22 cellular contexts compared by ENCODE assay signal in genomic region chr18:36851202-36851590, GRCh38. TPM values are rescaled to one million over a fixed set of nuclear protein-coding genes. Genes with fewer than 3 reads are reported as not detected.
A peak's percentile ranks its signal among the peaks of the same experiment; 100 is the strongest.
DNase-seq lines count a peak whose midpoint lies in the region; ATAC-seq, FAIRE-seq and TF ChIP-seq lines count a peak whose summit lies in the region.
"Had no signal": no experiment of that assay in that cellular context is flagged by ENCODE, and none has a peak within 500 bp of the region (broad histone marks: within the 10 kb centered on the region; RNA-seq: fewer than 3 reads in every experiment).

No MANE protein-coding gene starts in this region.

- intact Hi-C loops in endothelial cell of umbilical vein (cut with micrococcal nuclease): no loop called here

- H3K27me3 Mint-ChIP-seq in natural killer cell treated with Interleukin-12 subunit alpha and Interleukin-12 subunit beta and Interleukin-15 and Interleukin-18, amount 100 ng/mL, for 72 hours: no peaks in the 10 kb centered on the region
- H3K27me3 Mint-ChIP-seq: CD4-positive, alpha-beta memory T cell had no signal

- TF ChIP-seq POLR2A in endothelial cell of umbilical vein (IDR thresholded peaks at IDR 0.05; ENCODE audit: low read depth, low read length): no peak

- no peak overlapping the region for H3K4me2 ChIP-seq in endothelial cell of umbilical vein (ENCODE audit: insufficient read depth, low read length)
- H3K4me2 ChIP-seq: BLaER1 treated with 17β-estradiol and CSF1 and Interleukin-3, amounts not matched to agents 10 nM and 100 nM had no signal

- no peaks in the 10 kb centered on the region for H3K79me2 ChIP-seq in endothelial cell of umbilical vein (ENCODE audit: control insufficient read depth, insufficient read depth, low read length)

- H3K27ac Mint-ChIP-seq in natural killer cell treated with Interleukin-12 subunit alpha and Interleukin-12 subunit beta and Interleukin-15 and Interleukin-18, amount 100 ng/mL, for 72 hours: no peak overlapping the region
- H3K27ac Mint-ChIP-seq: CD4-positive, alpha-beta memory T cell had no signal

- H3K4me1 Mint-ChIP-seq in natural killer cell treated with Interleukin-12 subunit alpha and Interleukin-12 subunit beta and Interleukin-15 and Interleukin-18, amount 100 ng/mL, for 72 hours (ENCODE audit: low read depth in 2 of 2): peaks cover 3 to 6% of the 10 kb centered on the region in 2 donors

- dilution Hi-C loops in endothelial cell of umbilical vein (cut with MboI; ENCODE audit: extremely low pct_ligation_motif_present, low sequenced_read_pairs): no loop called here

- no peaks in the 10 kb centered on the region for H3K36me3 ChIP-seq in endothelial cell of umbilical vein (ENCODE audit: control insufficient read depth in 2 of 2, extremely low read depth in 1 of 2, insufficient read depth in 2 of 2, low read length in 2 of 2)
- H3K36me3 ChIP-seq: Peyer's patch, SJCRH30 had no signal

- FAIRE-seq in endothelial cell of umbilical vein (lab: Jason Lieb, UNC): no peak
- FAIRE-seq: H1 had no signal

- DNase-seq in DMS 273 (lab: John Stamatoyannopoulos, UW; ENCODE audit: unreplicated experiment) (peak; percentile 3), DMS 273 treated with DMSO at 0.1 percent for 48 hours (lab: John Stamatoyannopoulos, UW) (no peak), NCI-H524 (lab: John Stamatoyannopoulos, UW) (peak; percentile 17 to 64), endothelial cell of umbilical vein (ENCODE audit: low read depth, low spot score) (peak; percentile 17)
- no peak for DNase-seq in natural killer cell treated with Interleukin-12 subunit alpha and Interleukin-12 subunit beta and Interleukin-15 and Interleukin-18, amount 100 ng/mL, for 72 hours (ENCODE audit: low spot score)
- DNase-seq: CD4-positive, alpha-beta memory T cell; GF-D8; NCI-H1092; NCI-H1436 treated with DMSO at 0.1 percent for 48 hours; NCI-H1930; NCI-H2227 treated with DMSO at 0.1 percent for 48 hours; NCI-H510A treated with DMSO at 0.1 percent for 48 hours; NCI-H82; Peyer's patch; SJCRH30 had no signal

- no TSS peak for BruUV-seq in endothelial cell of umbilical vein (replicated peaks; lab: Mats Ljungman, UMichigan)

- peaks cover 8% of the 10 kb centered on the region for H3K9me3 Mint-ChIP-seq in natural killer cell treated with Interleukin-12 subunit alpha and Interleukin-12 subunit beta and Interleukin-15 and Interleukin-18, amount 100 ng/mL, for 72 hours

- H3K9ac ChIP-seq in endothelial cell of umbilical vein (replicated peaks; ENCODE audit: extremely low read depth, insufficient read depth, low read length): no peak overlapping the region
- H3K9ac ChIP-seq: BLaER1 treated with 17β-estradiol and CSF1 and Interleukin-3, amounts not matched to agents 10 nM and 100 nM had no signal

- H3K9me1 ChIP-seq in endothelial cell of umbilical vein (replicated peaks; ENCODE audit: control insufficient read depth, extremely low read depth, insufficient read depth, low read length): no peaks in the 10 kb centered on the region

- no peak overlapping the region for H3K4me3 ChIP-seq in endothelial cell of umbilical vein (replicated peaks in 1 of 3; ENCODE audit: insufficient read depth in 1 of 3, low read depth in 1 of 3, low read length in 3 of 3)
- H3K4me3 ChIP-seq: BLaER1 treated with 17β-estradiol and CSF1 and Interleukin-3, amounts not matched to agents 10 nM and 100 nM; K562; Peyer's patch; SJCRH30 had no signal

- no peaks in the 10 kb centered on the region for H4K20me1 ChIP-seq in endothelial cell of umbilical vein (replicated peaks; ENCODE audit: control insufficient read depth, extremely low read depth, insufficient read depth, low read length)
- H4K20me1 ChIP-seq: BLaER1 treated with 17β-estradiol and CSF1 and Interleukin-3, amounts not matched to agents 10 nM and 100 nM had no signal

- POLR2A ChIA-PET in endothelial cell of umbilical vein (lab: Charles Lee): no interaction called here

- no peaks in the 10 kb centered on the region for H3K9me3 ChIP-seq in endothelial cell of umbilical vein (replicated peaks; ENCODE audit: control insufficient read depth, insufficient read depth, low read length)
- H3K9me3 ChIP-seq: Peyer's patch, SJCRH30 had no signal

- H3K4me1 ChIP-seq in endothelial cell of umbilical vein (ENCODE audit: control insufficient read depth, extremely low read depth, insufficient read depth, low read length): peaks cover 10% of the 10 kb centered on the region
- H3K4me1 ChIP-seq: BLaER1 treated with 17β-estradiol and CSF1 and Interleukin-3, amounts not matched to agents 10 nM and 100 nM; Peyer's patch; SJCRH30 had no signal

- no peak for ATAC-seq in HG02981 (IDR thresholded peaks at IDR 0.05; ENCODE audit: unreplicated experiment)
- ATAC-seq in natural killer cell treated with Interleukin-12 subunit alpha and Interleukin-12 subunit beta and Interleukin-15 and Interleukin-18, amount 100 ng/mL, for 72 hours: no peak
- ATAC-seq in HG02571 (IDR thresholded peaks at IDR 0.05; ENCODE audit: unreplicated experiment): no peak
- ATAC-seq in HG03460 (IDR thresholded peaks at IDR 0.05; ENCODE audit: unreplicated experiment): no peak

- peaks cover 29% of the 10 kb centered on the region for H3K36me3 Mint-ChIP-seq in natural killer cell treated with Interleukin-12 subunit alpha and Interleukin-12 subunit beta and Interleukin-15 and Interleukin-18, amount 100 ng/mL, for 72 hours

- H3K4me3 Mint-ChIP-seq in natural killer cell treated with Interleukin-12 subunit alpha and Interleukin-12 subunit beta and Interleukin-15 and Interleukin-18, amount 100 ng/mL, for 72 hours: no peak overlapping the region
- H3K4me3 Mint-ChIP-seq: CD4-positive, alpha-beta memory T cell had no signal

- CTCF ChIA-PET in endothelial cell of umbilical vein (lab: Charles Lee): interaction anchor here (1.5 to 2.2 kb wide), 3 partner anchors 14 to 22 kb away, joined by 3 to 9 read pairs (median 4); partner anchors contain the start of genes KIAA1328 and TPGS2

- no peak overlapping the region for H3K27ac ChIP-seq in endothelial cell of umbilical vein (ENCODE audit: insufficient read depth, low read depth, low read length)
- H3K27ac ChIP-seq: 22Rv1; BLaER1 treated with 17β-estradiol and CSF1 and Interleukin-3, amounts not matched to agents 10 nM and 100 nM; Peyer's patch; SJCRH30 had no signal

- TF ChIP-seq CTCF in endothelial cell of umbilical vein (IDR thresholded peaks at IDR 0.05; ENCODE audit: extremely low read depth in 1 of 2, insufficient read depth in 1 of 2, low read depth in 1 of 2, low read length in 2 of 2): no peak

- H3K27me3 ChIP-seq in endothelial cell of umbilical vein (ENCODE audit: control insufficient read depth in 2 of 2, insufficient read depth in 2 of 2, low read length in 2 of 2): no peaks in the 10 kb centered on the region
- H3K27me3 ChIP-seq: BLaER1 treated with 17β-estradiol and CSF1 and Interleukin-3, amounts not matched to agents 10 nM and 100 nM; Peyer's patch; SJCRH30 had no signal

- H2AFZ ChIP-seq in endothelial cell of umbilical vein (ENCODE audit: low read depth, low read length): no peak overlapping the region

TF ChIP-seq in endothelial cell of umbilical vein, 7 proteins besides CTCF, POLR2A, EP300 and RAD21:
- TF ChIP-seq MYC (IDR thresholded peaks at IDR 0.05; ENCODE audit: low read depth, low read length): no peak
- TF ChIP-seq FOS (IDR thresholded peaks at IDR 0.05; ENCODE audit: borderline replicate concordance, insufficient read depth, low read length): no peak
- no peak for TF ChIP-seq JUN (IDR thresholded peaks at IDR 0.05; ENCODE audit: borderline replicate concordance, insufficient read depth, insufficient read length, low read depth)
- TF ChIP-seq MAX (IDR thresholded peaks at IDR 0.05; ENCODE audit: insufficient read depth, insufficient read length): no peak
- no peak for TF ChIP-seq GATA2 (IDR thresholded peaks at IDR 0.05; ENCODE audit: insufficient read depth, insufficient read length, low read depth, low read length)
- no peak for TF ChIP-seq EZH2 (IDR thresholded peaks at IDR 0.05; ENCODE audit: borderline replicate concordance, low read depth, low read length, severe bottlenecking)
- TF ChIP-seq POLR2AphosphoS5 (IDR thresholded peaks at IDR 0.05; ENCODE audit: insufficient read depth, low read depth, low read length): no peak

RNA-seq across cellular contexts. Expression of gene KIAA1328, which starts 22.3 kb away (rescaled TPM):
- 6.3 and 6.5 TPM in 2 replicates for total RNA-seq in endothelial cell of umbilical vein
- 2.0 and 2.7 TPM in 2 replicates for polyA plus RNA-seq in endothelial cell of umbilical vein
- polyA plus RNA-seq in endothelial cell of umbilical vein (2011; cell fraction: cytosol; rRNA removed): 2.7 and 2.9 TPM in 2 replicates
- polyA plus RNA-seq in endothelial cell of umbilical vein (2011; cell fraction: nucleus; rRNA removed): 10.5 and 12.3 TPM in 2 replicates
- polyA plus RNA-seq in endothelial cell of umbilical vein (2012): 3.6 and 3.8 TPM in 2 replicates
- polyA minus RNA-seq in endothelial cell of umbilical vein: 8.3 and 9.3 TPM in 2 replicates
- polyA minus RNA-seq in endothelial cell of umbilical vein (2011; cell fraction: cytosol; rRNA and poly(A)+ RNA removed): 7.7 TPM
- 23.5 and 32.6 TPM in 2 replicates for polyA minus RNA-seq in endothelial cell of umbilical vein (2011; cell fraction: nucleus; rRNA and poly(A)+ RNA removed)
- 10 to 100 TPM in 1 of 2 donors, 1 to 10 TPM in 1; 6.1 to 14.3 TPM for total RNA-seq in natural killer cell treated with Interleukin-12 subunit alpha and Interleukin-12 subunit beta and Interleukin-15 and Interleukin-18, amount 100 ng/mL, for 72 hours

RNA-seq across cellular contexts. Expression of gene TPGS2, which starts 22.4 kb away (rescaled TPM):
- 148 and 150 TPM in 2 replicates for total RNA-seq in endothelial cell of umbilical vein
- polyA plus RNA-seq in endothelial cell of umbilical vein: 232 and 279 TPM in 2 replicates
- polyA plus RNA-seq in endothelial cell of umbilical vein (2011; cell fraction: cytosol; rRNA removed): 269 and 313 TPM in 2 replicates
- polyA plus RNA-seq in endothelial cell of umbilical vein (2011; cell fraction: nucleus; rRNA removed): 108 and 113 TPM in 2 replicates
- polyA plus RNA-seq in endothelial cell of umbilical vein (2012): 178 and 199 TPM in 2 replicates
- 294 and 298 TPM in 2 replicates for polyA minus RNA-seq in endothelial cell of umbilical vein
- 120 TPM for polyA minus RNA-seq in endothelial cell of umbilical vein (2011; cell fraction: cytosol; rRNA and poly(A)+ RNA removed)
- 79.9 and 111 TPM in 2 replicates for polyA minus RNA-seq in endothelial cell of umbilical vein (2011; cell fraction: nucleus; rRNA and poly(A)+ RNA removed)
- 10 to 100 TPM; 52.7 to 76.6 TPM for total RNA-seq in natural killer cell treated with Interleukin-12 subunit alpha and Interleukin-12 subunit beta and Interleukin-15 and Interleukin-18, amount 100 ng/mL, for 72 hours

Comparison
In these comparisons a context has a peak if more than half of its experiments do, and no peak if none do; other contexts are left out.
1. DNase-seq: peak in DMS 273 (single experiment), NCI-H524 (2 of 2) and endothelial cell of umbilical vein (single experiment); none in DMS 273 treated with DMSO at 0.1 percent for 48 hours (single experiment) and natural killer cell treated with Interleukin-12 subunit alpha and Interleukin-12 subunit beta and Interleukin-15 and Interleukin-18, amount 100 ng/mL, for 72 hours (single experiment).